Comparison of ENCODE assay signal across 23 cellular contexts in genomic region chr15:95624616-95625361, GRCh38.
A peak's percentile ranks its signal among the peaks of the same experiment; 100 is the strongest.
DNase-seq lines count a peak whose midpoint lies in the region; ATAC-seq and TF ChIP-seq lines count a peak whose summit lies in the region.
"Had no signal": no experiment of that assay in that cellular context is flagged by ENCODE, and none has a peak within 500 bp of the region (broad histone marks: within the 10 kb centered on the region; RNA-seq: fewer than 3 reads in every experiment).

No MANE protein-coding gene starts in this region.

- H3K4me3 ChIP-seq in adipocyte (ENCODE audit: low read length) (no peak overlapping the region), gastrocnemius medialis (no peak overlapping the region)
- H3K4me3 ChIP-seq: BLaER1, GM23248, K562 had no signal

- H3K36me3 ChIP-seq in adipocyte (ENCODE audit: control insufficient read depth, insufficient read depth, low read length, severe bottlenecking) (no peaks in the 10 kb centered on the region), gastrocnemius medialis (no peaks in the 10 kb centered on the region)
- H3K36me3 ChIP-seq: BLaER1 had no signal

- TF ChIP-seq POLR2A in gastrocnemius medialis (IDR thresholded peaks at IDR 0.05): no peak

- no peak for ATAC-seq in gastrocnemius medialis
- ATAC-seq in GM21367 (IDR thresholded peaks at IDR 0.05; ENCODE audit: unreplicated experiment): no peak
- ATAC-seq in effector memory CD8-positive, alpha-beta T cell (replicated peaks): no peak
- ATAC-seq: HepG2, K562 had no signal

- peaks cover 4% of the 10 kb centered on the region for H3K27me3 Mint-ChIP-seq in nephron progenitor cell (ENCODE audit: low read depth, poor library complexity)
- H3K27me3 Mint-ChIP-seq in effector memory CD8-positive, alpha-beta T cell: no peaks in the 10 kb centered on the region

- intact Hi-C loops in gastrocnemius medialis (cut with DNase I; ENCODE audit: low total_unique reads): no loop called here

- peak overlapping the region in 3 of 4 donors; percentile 48 to 57 (median 48) for H3K27ac ChIP-seq in gastrocnemius medialis
- H3K27ac ChIP-seq: BLaER1, GM23248 had no signal

- H3K4me1 Mint-ChIP-seq in nephron progenitor cell: peaks cover 59% of the 10 kb centered on the region
- peaks cover 3 to 11% of the 10 kb centered on the region in 2 donors for H3K4me1 Mint-ChIP-seq in effector memory CD8-positive, alpha-beta T cell (ENCODE audit: low read depth in 2 of 2)

- H3K9me3 ChIP-seq in adipocyte (ENCODE audit: control insufficient read depth, low read length) (peaks cover 7% of the 10 kb centered on the region), gastrocnemius medialis (no peaks in the 10 kb centered on the region)
- H3K9me3 ChIP-seq: BLaER1 had no signal

- H3K4me1 ChIP-seq in adipocyte (ENCODE audit: control insufficient read depth, insufficient read depth, low read length) (peaks cover 34% of the 10 kb centered on the region), gastrocnemius medialis (peaks cover 0 to 8% of the 10 kb centered on the region in 2 donors)

- H3K27me3 ChIP-seq in adipocyte (replicated peaks; ENCODE audit: control insufficient read depth, insufficient read depth, low read length): no peaks in the 10 kb centered on the region
- no peaks in the 10 kb centered on the region for H3K27me3 ChIP-seq in gastrocnemius medialis
- H3K27me3 ChIP-seq: BLaER1 had no signal

- H3K9me3 Mint-ChIP-seq in nephron progenitor cell: peaks cover 38% of the 10 kb centered on the region
- peaks cover 0 to 10% of the 10 kb centered on the region in 2 donors for H3K9me3 Mint-ChIP-seq in effector memory CD8-positive, alpha-beta T cell

- peaks cover 25% of the 10 kb centered on the region for H3K36me3 Mint-ChIP-seq in nephron progenitor cell (ENCODE audit: low read depth)
- H3K36me3 Mint-ChIP-seq in effector memory CD8-positive, alpha-beta T cell (ENCODE audit: insufficient read depth): no peaks in the 10 kb centered on the region
- H3K36me3 Mint-ChIP-seq: CD4-positive, CD25-positive, alpha-beta regulatory T cell had no signal

- DNase-seq in adipocyte (ENCODE audit: low read depth) (no peak), astrocyte of the hippocampus (ENCODE audit: low read depth, low spot score) (peak; percentile 13), nephron progenitor cell (no peak), gastrocnemius medialis (no peak), HuH-7.5 (ENCODE audit: low spot score) (no peak)
- no peak for DNase-seq in effector memory CD8-positive, alpha-beta T cell
- DNase-seq: CD4-positive, CD25-positive, alpha-beta regulatory T cell; DMS153; DND-41; GM23248; H9; Kasumi-1; MV-4-11; NCI-H1105 treated with DMSO at 0.1 percent for 48 hours; NCI-H2029; NCI-H446 treated with DMSO at 0.1 percent for 48 hours; NCI-H526 treated with DMSO at 0.1 percent for 48 hours; RPMI8226; SHP77 had no signal

- no peak for TF ChIP-seq CTCF in nephron progenitor cell (IDR thresholded peaks at IDR 0.05)
- TF ChIP-seq CTCF in gastrocnemius medialis (IDR thresholded peaks at IDR 0.05 in 4 of 5, conservative IDR thresholded peaks at IDR 0.05 in 1 of 5): no peak

- peak overlapping the region; percentile 94 for H3K27ac Mint-ChIP-seq in nephron progenitor cell
- H3K27ac Mint-ChIP-seq in effector memory CD8-positive, alpha-beta T cell: no peak overlapping the region
- H3K27ac Mint-ChIP-seq: CD4-positive, CD25-positive, alpha-beta regulatory T cell; H9 had no signal

- no peak overlapping the region for H3K4me3 Mint-ChIP-seq in nephron progenitor cell
- no peak overlapping the region for H3K4me3 Mint-ChIP-seq in effector memory CD8-positive, alpha-beta T cell
- H3K4me3 Mint-ChIP-seq: CD4-positive, CD25-positive, alpha-beta regulatory T cell; H9 had no signal

- peak overlapping the region; percentile 58 for H3K9ac ChIP-seq in adipocyte (ENCODE audit: low read length)
- H3K9ac ChIP-seq: BLaER1, GM23248 had no signal

- in situ Hi-C loops in gastrocnemius medialis (cut with MboI; ENCODE audit: low sequenced_read_pairs in 4 of 4): no loop called here
